In the genomic region with DNA sequence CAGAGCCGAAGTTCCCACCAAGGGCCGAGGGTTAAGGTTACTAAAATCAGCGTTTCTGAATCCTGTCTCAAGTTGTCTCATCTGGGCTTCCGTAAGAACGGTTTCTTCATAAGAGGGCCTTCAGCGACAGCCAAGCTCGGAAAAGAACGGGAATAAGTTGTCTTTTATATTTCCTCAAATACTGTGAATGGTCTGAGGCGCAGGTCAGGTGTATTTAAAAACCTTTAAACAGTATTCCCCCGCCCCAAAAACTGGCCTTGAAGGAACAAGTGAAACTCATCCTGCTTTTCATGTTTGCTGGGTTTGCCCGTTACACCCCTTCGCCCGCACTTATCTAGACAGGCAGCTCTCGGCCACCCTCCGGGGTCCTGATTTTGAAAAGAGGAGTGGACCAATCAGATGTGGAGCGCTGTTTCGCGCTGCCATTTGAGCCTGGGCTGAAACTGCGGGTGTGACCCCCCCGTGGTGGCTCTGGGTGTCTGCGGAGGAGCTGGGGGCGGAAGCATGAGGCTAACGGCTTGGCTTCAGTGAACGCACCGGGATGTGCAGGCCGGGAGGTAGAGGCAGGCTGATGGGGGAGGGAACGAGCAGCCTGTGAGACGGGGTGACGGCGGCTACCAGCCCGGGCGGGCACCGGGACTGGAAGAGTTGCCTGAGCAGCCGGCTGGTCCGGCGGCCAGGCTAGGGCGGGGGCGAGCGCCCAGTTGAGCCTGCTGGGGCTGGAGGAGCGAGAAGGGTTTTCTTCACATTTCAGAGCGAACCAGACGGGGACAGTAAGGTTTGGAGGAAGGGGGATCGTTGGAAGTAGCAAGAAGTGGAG, we compare ENCODE assay signal across 8 cellular contexts. TPM values are rescaled to one million over a fixed set of nuclear protein-coding genes. Genes with fewer than 3 reads are reported as not detected.
A peak's percentile ranks its signal among the peaks of the same experiment; 100 is the strongest.
DNase-seq lines count a peak whose midpoint lies in the region.
"Not testable (repeated sequence)": the region's sequence is repeated elsewhere in the genome, so short reads cannot be mapped to it uniquely, and the experiment has no call there.

A gene with protein sequence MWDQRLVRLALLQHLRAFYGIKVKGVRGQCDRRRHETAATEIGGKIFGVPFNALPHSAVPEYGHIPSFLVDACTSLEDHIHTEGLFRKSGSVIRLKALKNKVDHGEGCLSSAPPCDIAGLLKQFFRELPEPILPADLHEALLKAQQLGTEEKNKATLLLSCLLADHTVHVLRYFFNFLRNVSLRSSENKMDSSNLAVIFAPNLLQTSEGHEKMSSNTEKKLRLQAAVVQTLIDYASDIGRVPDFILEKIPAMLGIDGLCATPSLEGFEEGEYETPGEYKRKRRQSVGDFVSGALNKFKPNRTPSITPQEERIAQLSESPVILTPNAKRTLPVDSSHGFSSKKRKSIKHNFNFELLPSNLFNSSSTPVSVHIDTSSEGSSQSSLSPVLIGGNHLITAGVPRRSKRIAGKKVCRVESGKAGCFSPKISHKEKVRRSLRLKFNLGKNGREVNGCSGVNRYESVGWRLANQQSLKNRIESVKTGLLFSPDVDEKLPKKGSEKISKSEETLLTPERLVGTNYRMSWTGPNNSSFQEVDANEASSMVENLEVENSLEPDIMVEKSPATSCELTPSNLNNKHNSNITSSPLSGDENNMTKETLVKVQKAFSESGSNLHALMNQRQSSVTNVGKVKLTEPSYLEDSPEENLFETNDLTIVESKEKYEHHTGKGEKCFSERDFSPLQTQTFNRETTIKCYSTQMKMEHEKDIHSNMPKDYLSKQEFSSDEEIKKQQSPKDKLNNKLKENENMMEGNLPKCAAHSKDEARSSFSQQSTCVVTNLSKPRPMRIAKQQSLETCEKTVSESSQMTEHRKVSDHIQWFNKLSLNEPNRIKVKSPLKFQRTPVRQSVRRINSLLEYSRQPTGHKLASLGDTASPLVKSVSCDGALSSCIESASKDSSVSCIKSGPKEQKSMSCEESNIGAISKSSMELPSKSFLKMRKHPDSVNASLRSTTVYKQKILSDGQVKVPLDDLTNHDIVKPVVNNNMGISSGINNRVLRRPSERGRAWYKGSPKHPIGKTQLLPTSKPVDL (plus strand): TSS at position 454 of the 820 bp plus-strand sequence. CDS start 708 bp downstream, outside the sequence.

- peaks cover 51% of the 10 kb centered on the region for H3K79me2 ChIP-seq in GM23248 (ENCODE audit: insufficient read depth)

- H3K4me3 ChIP-seq in GM23248 (peak within 1 kb of the TSS; percentile 96), HUES6 (ENCODE audit: low read depth, low read length) (peak within 1 kb of the TSS; percentile 97)

- H4K20me1 ChIP-seq in GM23248 (ENCODE audit: insufficient read depth) = not testable (repeated sequence)

- H3K9ac ChIP-seq in GM23248 (peak within 1 kb of the TSS; percentile 93), HUES6 (ENCODE audit: low read length) (peak within 1 kb of the TSS; percentile 91)

- H3K4me1 ChIP-seq in GM23248 (ENCODE audit: insufficient read depth); HUES6 (ENCODE audit: control insufficient read depth, insufficient read depth, low read length): not testable (repeated sequence)

- not testable (repeated sequence) for H3K9me2 ChIP-seq in GM23248 (ENCODE audit: insufficient read depth)

- WGBS in GM23248 (ENCODE audit: low coverage in 1 of 2, low lambda C conversion rate in 2 of 2, missing lambda C conversion rate in 2 of 2), 2 experiments = 1% methylated on average over 31 of the region's 43 CpGs

- in situ Hi-C loops in GM23248 (cut with MboI) = loop anchor here (25.0 kb wide), 1 partner anchor 1978 kb away; a partner anchor contains a TSS

- H3K4me2 ChIP-seq in GM23248 (ENCODE audit: unreplicated experiment) = peak within 1 kb of the TSS; percentile 90

- not testable (repeated sequence) for H3K9me3 ChIP-seq in GM23248 (ENCODE audit: low read depth); HUES6 (ENCODE audit: control insufficient read depth, insufficient read depth, low read depth, low read length)

- not testable (repeated sequence) for H3K36me3 ChIP-seq in GM23248 (ENCODE audit: low read depth); HUES6 (ENCODE audit: control insufficient read depth, insufficient read depth, low read length)

- H3K27ac ChIP-seq in GM23248 (peak within 1 kb of the TSS; percentile 93), HUES6 (ENCODE audit: low read depth, low read length) (peak within 1 kb of the TSS; percentile 70; the same call in 1 of the 2 replicates), caudate nucleus (ENCODE audit: low read depth, low read length) (peak within 1 kb of the TSS; percentile 82), substantia nigra (ENCODE audit: low read depth, low read length, poor library complexity, severe bottlenecking) (peak within 1 kb of the TSS; percentile 66)

- H3K27me3 ChIP-seq in GM23248 (replicated peaks; ENCODE audit: insufficient read depth); HUES6 (ENCODE audit: control insufficient read depth, insufficient read depth, low read length): not testable (repeated sequence)

- H3F3A ChIP-seq in GM23248 (ENCODE audit: insufficient read depth) = peaks cover 15% of the 10 kb centered on the region

- peak within 1 kb of the TSS; percentile 84 for H2AFZ ChIP-seq in GM23248

- intact Hi-C loops in posterior vena cava (cut with DNase I) = not testable (repeated sequence)

- DNase-seq in GM03348 (ENCODE audit: low spot score) (peak; percentile 61), GM23248 (peak; percentile 69), iPS DF 19.7 (ENCODE audit: low read depth, low spot score) (peak; percentile 61), posterior vena cava (ENCODE audit: low spot score) (peak; percentile 91)
- DNase-seq in activated CD4-positive, alpha-beta T cell treated with anti-CD3 and anti-CD28 coated beads for 48 hours = peak; percentile 90
- not testable (repeated sequence) for DNase-seq in caudate nucleus (lab: John Stamatoyannopoulos, UW); substantia nigra (lab: John Stamatoyannopoulos, UW)

RNA-seq across cellular contexts. Expression of the gene that starts here (rescaled TPM):
- total RNA-seq in GM23248 (2014; rRNA removed; shearing (Covaris generic)) = 13.2 and 18.5 TPM in 2 replicates
- 11.9 and 13.0 TPM in 2 replicates for polyA plus RNA-seq in GM23248 (2016; fragmentation: Nextera tagmentation; extraction: Ambion mirVana)
- total RNA-seq in posterior vena cava = 1 to 10 TPM; 3.1 to 3.5 TPM
